In genomic region chr22:50327711-50328019, GRCh38 we compare ENCODE assay signal across 8 cellular contexts.
DNase-seq lines count a peak whose midpoint lies in the region; ATAC-seq and TF ChIP-seq lines count a peak whose summit lies in the region.

No MANE protein-coding gene starts in this region.

- H3K9me2 ChIP-seq in Loucy (replicated peaks; ENCODE audit: low read depth, low read length): no peaks in the 10 kb centered on the region

- peak overlapping the region; percentile 96 for H3K9ac ChIP-seq in Loucy (ENCODE audit: low read depth, low read length, poor library complexity, severe bottlenecking)
- peak overlapping the region; percentile 87 to 94 for H3K9ac ChIP-seq in duodenal mucosa (ENCODE audit: low read depth in 1 of 2, low read length in 2 of 2)

- H3K27ac ChIP-seq in duodenal mucosa (ENCODE audit: low read depth, low read length): no peak overlapping the region

- H3K36me3 ChIP-seq in Loucy (ENCODE audit: insufficient read depth, low read length) (no peaks in the 10 kb centered on the region), duodenal mucosa (ENCODE audit: control insufficient read depth in 1 of 2, insufficient read depth in 2 of 2, low read length in 2 of 2) (no peaks in the 10 kb centered on the region)

- peak overlapping the region in 2 of 3 experiments; percentile 79 to 85 for H3K27ac Mint-ChIP-seq in nephron

- no peaks in the 10 kb centered on the region for H3K36me3 Mint-ChIP-seq in nephron (ENCODE audit: low read depth)

- peaks cover 7% of the 10 kb centered on the region for H3K4me1 Mint-ChIP-seq in nephron

- H3K9me3 ChIP-seq in Loucy (ENCODE audit: insufficient read depth, low read depth, low read length) (no peaks in the 10 kb centered on the region), duodenal mucosa (ENCODE audit: control insufficient read depth in 1 of 2, low read length in 2 of 2) (no peaks in the 10 kb centered on the region)

- H3K27me3 Mint-ChIP-seq in nephron (ENCODE audit: low read depth): peaks cover 5% of the 10 kb centered on the region

- H3K4me2 ChIP-seq in Loucy (ENCODE audit: low read depth, low read length, poor library complexity, severe bottlenecking): peak overlapping the region; percentile 81

- H3K4me3 ChIP-seq in AG10803 (ENCODE audit: low read length) (peak overlapping the region; percentile 68), Loucy (ENCODE audit: low read length, poor library complexity, severe bottlenecking) (peak overlapping the region; percentile 93), duodenal mucosa (ENCODE audit: low read depth in 1 of 2, low read length in 2 of 2) (peak overlapping the region; percentile 79 to 82)

- no peaks in the 10 kb centered on the region for H4K20me1 ChIP-seq in Loucy (ENCODE audit: insufficient read depth, low read length, poor library complexity, severe bottlenecking)

- H3F3A ChIP-seq in Loucy (ENCODE audit: low read depth): no peaks in the 10 kb centered on the region

- no peaks in the 10 kb centered on the region for H3K9me3 Mint-ChIP-seq in nephron

- H3K27me3 ChIP-seq in Loucy (ENCODE audit: insufficient read depth, low read length, poor library complexity, severe bottlenecking) (no peaks in the 10 kb centered on the region), duodenal mucosa (ENCODE audit: control insufficient read depth in 1 of 2, insufficient read depth in 2 of 2, low read length in 2 of 2) (no peaks in the 10 kb centered on the region)

- ATAC-seq in GM19452 (IDR thresholded peaks at IDR 0.05; ENCODE audit: unreplicated experiment): no peak

- no peaks in the 10 kb centered on the region for H3K79me2 ChIP-seq in Loucy (ENCODE audit: insufficient read depth, low read length)

- H3K4me1 ChIP-seq in Loucy (ENCODE audit: insufficient read depth, low read length, poor library complexity, severe bottlenecking) (peaks cover 7% of the 10 kb centered on the region), duodenal mucosa (ENCODE audit: control insufficient read depth in 1 of 2, insufficient read depth in 2 of 2, low read length in 2 of 2) (peaks cover 0 to 13% of the 10 kb centered on the region in 2 donors)

- TF ChIP-seq CTCF in AG10803 (conservative IDR thresholded peaks at IDR 0.05; ENCODE audit: low read length) (no peak), Loucy (conservative IDR thresholded peaks at IDR 0.05; ENCODE audit: low read length) (no peak), nephron (IDR thresholded peaks at IDR 0.05; ENCODE audit: unreplicated experiment in 3 of 3) (no peak)

- DNase-seq in AG10803 (ENCODE audit: low read depth) (no peak), iPS-NIHi11 (ENCODE audit: low spot score) (no peak), cerebellar nuclear complex (lab: John Stamatoyannopoulos, UW) (no peak)
- no peak for DNase-seq in stimulated activated CD4-positive, alpha-beta T cell treated with anti-CD3 and anti-CD28 coated beads, Interleukin-12 subunit alpha, Interleukin-12 subunit beta, amount 100 ng/mL, for 4 hours

- H3K4me3 Mint-ChIP-seq in nephron: peak overlapping the region; percentile 81 to 85 (median 82)

- H2AFZ ChIP-seq in Loucy (ENCODE audit: low read length): peak overlapping the region; percentile 94
